In genomic region chr12:48119834-48120195, GRCh38 we compare ENCODE assay signal across 8 cellular contexts. TPM values are rescaled to one million over a fixed set of nuclear protein-coding genes. Genes with fewer than 3 reads are reported as not detected.
DNase-seq lines count a peak whose midpoint lies in the region; ATAC-seq, FAIRE-seq and TF ChIP-seq lines count a peak whose summit lies in the region.

No MANE protein-coding gene starts in this region.

- 15 to 20% methylated on average over 5 of the region's 5 CpGs for WGBS in pancreas, 2 donors

- H3K79me2 ChIP-seq in DND-41 (ENCODE audit: insufficient read depth, low read length): no peaks in the 10 kb centered on the region

- ATAC-seq in DND-41 (ENCODE audit: insufficient read depth, low read depth) (no peak), pancreas (peak in 1 of 4 donors; percentile 28)

- intact Hi-C loops in pancreas (cut with DNase I): no loop called here

- no peaks in the 10 kb centered on the region for H4K20me1 ChIP-seq in DND-41 (ENCODE audit: insufficient read depth, low read length)

- H3K4me3 ChIP-seq in DND-41 (ENCODE audit: low read depth in 1 of 2, low read length in 2 of 2): peak overlapping the region; percentile 16 to 77; a peak in 3 of 4 replicates
- peak overlapping the region; percentile 82 for H3K4me3 ChIP-seq in NT2/D1 (ENCODE audit: insufficient read length, low read depth)
- H3K4me3 ChIP-seq in epithelial cell of proximal tubule (ENCODE audit: low read depth, low read length): peak overlapping the region; percentile 78
- peak overlapping the region; percentile 9 to 54 (median 41) for H3K4me3 ChIP-seq in pancreas

- peaks cover 21% of the 10 kb centered on the region for H3K4me1 ChIP-seq in DND-41 (ENCODE audit: insufficient read depth, low read length)
- peaks cover 2% of the 10 kb centered on the region for H3K4me1 ChIP-seq in NT2/D1 (ENCODE audit: insufficient read depth, insufficient read length)
- H3K4me1 ChIP-seq in pancreas: peaks cover 0 to 8% (median 0%) of the 10 kb centered on the region in 3 donors

- peaks cover 4% of the 10 kb centered on the region; the same call in 1 of the 2 replicates for H3K36me3 ChIP-seq in DND-41 (ENCODE audit: insufficient read depth, low read length)
- H3K36me3 ChIP-seq in NT2/D1 (ENCODE audit: insufficient read depth, insufficient read length, low read length): peaks cover 28% of the 10 kb centered on the region
- H3K36me3 ChIP-seq in pancreas: no peaks in the 10 kb centered on the region

- no peak for DNase-seq in DND-41
- DNase-seq in NT2/D1 (ENCODE audit: low read depth, low spot score): no peak
- no peak for DNase-seq in epithelial cell of proximal tubule (ENCODE audit: low read depth)
- no peak for DNase-seq in pancreas
- DNase-seq in HPDE6-E6E7 (ENCODE audit: extremely low spot score): no peak
- DNase-seq in ecto neural progenitor cell (ENCODE audit: low spot score): no peak
- no peak for DNase-seq in activated effector memory CD4-positive, alpha-beta T cell treated with Interleukin-2 at 50 U/mL for 16 hours
- DNase-seq in NCI-H128 (lab: John Stamatoyannopoulos, UW; ENCODE audit: unreplicated experiment): no peak

- H3K27ac ChIP-seq in DND-41 (ENCODE audit: low read length): no peak overlapping the region; the same call in 1 of the 2 replicates
- H3K27ac ChIP-seq in pancreas: no peak overlapping the region

- peak overlapping the region; percentile 47 for H3K9ac ChIP-seq in DND-41 (ENCODE audit: low read depth, low read length)
- peak overlapping the region; percentile 83 for H3K9ac ChIP-seq in NT2/D1 (ENCODE audit: insufficient read length, low read depth)

- no peak for FAIRE-seq in pancreas (lab: Jason Lieb, UNC)

- H3K9me3 ChIP-seq in DND-41 (ENCODE audit: insufficient read depth, low read length, severe bottlenecking): no peaks in the 10 kb centered on the region
- no peaks in the 10 kb centered on the region for H3K9me3 ChIP-seq in NT2/D1 (ENCODE audit: insufficient read depth, low read length)
- H3K9me3 ChIP-seq in pancreas: no peaks in the 10 kb centered on the region

- peak overlapping the region; percentile 63 for H3K4me2 ChIP-seq in DND-41 (ENCODE audit: insufficient read depth, low read length)

- peak overlapping the region; percentile 71; the same call in 1 of the 2 replicates for H2AFZ ChIP-seq in DND-41 (ENCODE audit: low read depth, low read length)

- H3K27me3 ChIP-seq in DND-41 (ENCODE audit: insufficient read depth, low read length, poor library complexity) (no peaks in the 10 kb centered on the region), NT2/D1 (ENCODE audit: insufficient read depth, insufficient read length) (no peaks in the 10 kb centered on the region), pancreas (no peaks in the 10 kb centered on the region)

- TF ChIP-seq CTCF in DND-41 (IDR thresholded peaks at IDR 0.05; ENCODE audit: borderline replicate concordance, extremely low read depth, low read length, poor library complexity, severe bottlenecking) (no peak), epithelial cell of proximal tubule (conservative IDR thresholded peaks at IDR 0.05; ENCODE audit: low read depth, low read length) (no peak), pancreas (IDR thresholded peaks at IDR 0.05) (no peak)

RNA-seq across cellular contexts. Expression of gene PFKM, which starts 0.7 kb away (rescaled TPM):
- total RNA-seq in epithelial cell of proximal tubule (23.9 and 42.5 TPM in 2 replicates), pancreas (10 to 100 TPM in 4 of 6 donors, 1 to 10 TPM in 2; 7.0 to 23.1 (median 11.3) TPM)
- polyA plus RNA-seq in pancreas: 10 to 100 TPM in 1 of 2 donors, 1 to 10 TPM in 1; 9.9 to 27.5 TPM

RNA-seq across cellular contexts. Expression of gene SENP1, which starts 13.9 kb away (rescaled TPM):
- total RNA-seq in epithelial cell of proximal tubule (10.3 and 15.5 TPM in 2 replicates), pancreas (1 to 10 TPM; 6.8 to 8.9 (median 7.4) TPM)
- polyA plus RNA-seq in pancreas: 1 to 10 TPM; 1.9 to 3.4 TPM

RNA-seq across cellular contexts. Expression of gene ASB8, which starts 37.5 kb away (rescaled TPM):
- total RNA-seq in epithelial cell of proximal tubule (8.6 and 13.6 TPM in 2 replicates), pancreas (10 to 100 TPM; 17.6 to 27.6 (median 20.7) TPM)
- polyA plus RNA-seq in pancreas: 10 to 100 TPM in 1 of 2 donors, 1 to 10 TPM in 1; 8.1 to 17.0 TPM
